Comparison of ENCODE assay signal across 27 cellular contexts in the genomic region with DNA sequence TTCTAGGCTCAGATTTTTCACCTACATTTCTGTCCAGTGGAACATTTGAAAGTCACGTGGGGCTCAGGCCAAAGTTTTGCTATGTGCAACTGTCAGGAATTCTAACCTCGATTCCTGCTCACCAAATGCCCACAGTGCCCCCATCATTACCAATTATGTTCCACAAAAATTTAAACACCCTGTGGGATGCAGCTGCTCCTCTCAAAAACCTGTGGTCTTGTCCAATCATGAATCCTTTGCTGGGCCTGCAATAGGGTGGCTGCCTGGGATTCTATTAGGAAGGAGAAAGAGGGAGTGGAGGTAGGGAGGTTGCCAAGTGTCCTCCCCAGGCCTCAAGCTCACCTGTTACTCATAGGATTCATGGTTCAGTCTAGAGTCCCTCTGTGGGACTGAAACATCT.
"Had no signal": no experiment of that assay in that cellular context is flagged by ENCODE, and none has a peak within 500 bp of the region (broad histone marks: within the 10 kb centered on the region; RNA-seq: fewer than 3 reads in every experiment).

No MANE protein-coding gene starts in this region.

- H3K36me3 Mint-ChIP-seq: stimulated activated memory B cell treated with anti-CD40 and anti-IgM and Interleukin-4, amounts not matched to agents 10 μg/mL and 1 μg/mL and 100 μg/mL, for 72 hours had no signal

- H3K27ac Mint-ChIP-seq: naive thymus-derived CD8-positive, alpha-beta T cell; nephron; stimulated activated memory B cell treated with anti-CD40 and anti-IgM and Interleukin-4, amounts not matched to agents 10 μg/mL and 1 μg/mL and 100 μg/mL, for 72 hours; stimulated activated naive CD8-positive, alpha-beta T cell treated with anti-CD3 and anti-CD28 coated beads, Interleukin-15, amount 100 ng/mL, for 72 hours had no signal

- H3K4me3 Mint-ChIP-seq: naive thymus-derived CD8-positive, alpha-beta T cell; nephron; neural crest cell; stimulated activated memory B cell treated with anti-CD40 and anti-IgM and Interleukin-4, amounts not matched to agents 10 μg/mL and 1 μg/mL and 100 μg/mL, for 72 hours; stimulated activated naive CD8-positive, alpha-beta T cell treated with anti-CD3 and anti-CD28 coated beads, Interleukin-15, amount 100 ng/mL, for 72 hours had no signal

- H3K9me3 ChIP-seq: left lung, lower lobe of right lung, pancreas, prostate gland, spleen, tibial nerve, upper lobe of left lung, vagina had no signal

- H3K27me3 ChIP-seq: pancreas, upper lobe of left lung, vagina had no signal

- ATAC-seq: left colon; left lung; lower lobe of right lung; naive thymus-derived CD8-positive, alpha-beta T cell; pancreas; right cardiac atrium; sciatic nerve; stimulated activated memory B cell treated with anti-CD40 and anti-IgM and Interleukin-4, amounts not matched to agents 10 μg/mL and 1 μg/mL and 100 μg/mL, for 72 hours; stimulated activated naive CD8-positive, alpha-beta T cell treated with anti-CD3 and anti-CD28 coated beads, Interleukin-15, amount 100 ng/mL, for 72 hours had no signal

- H3K27ac ChIP-seq: left lung, lower lobe of right lung, pancreas, prostate gland, spleen, tibial nerve, upper lobe of left lung, vagina had no signal

- FAIRE-seq: keratinocyte, pancreas, small intestine had no signal

- H3K27me3 Mint-ChIP-seq: stimulated activated memory B cell treated with anti-CD40 and anti-IgM and Interleukin-4, amounts not matched to agents 10 μg/mL and 1 μg/mL and 100 μg/mL, for 72 hours had no signal

- DNase-seq: hippocampal formation; left colon; left lung; lower lobe of right lung; mammary epithelial cell; naive thymus-derived CD8-positive, alpha-beta T cell; nucleus accumbens; pancreas; retina; right cardiac atrium; small intestine; spleen; stimulated activated CD4-positive, alpha-beta T cell treated with anti-CD3 and anti-CD28 coated beads, Interleukin-2, amount 100 ng/mL, for 48 hours; stimulated activated CD4-positive, alpha-beta T cell treated with anti-CD3 and anti-CD28 coated beads, Interleukin-4, amount 100 ng/mL, for 4 hours; stimulated activated CD8-positive, alpha-beta memory T cell treated with anti-CD3 and anti-CD28 coated beads, Interleukin-4, amount 100 ng/mL, for 48 hours; stimulated activated naive CD4-positive, alpha-beta T cell treated with Interleukin-2 at 50 U/mL for 16 hours; stimulated activated naive CD8-positive, alpha-beta T cell treated with anti-CD3 and anti-CD28 coated beads, Interleukin-15, amount 100 ng/mL, for 72 hours; substantia nigra; upper lobe of left lung had no signal

- H3K9me3 Mint-ChIP-seq: naive thymus-derived CD8-positive, alpha-beta T cell; nephron; neural crest cell; stimulated activated memory B cell treated with anti-CD40 and anti-IgM and Interleukin-4, amounts not matched to agents 10 μg/mL and 1 μg/mL and 100 μg/mL, for 72 hours; stimulated activated naive CD8-positive, alpha-beta T cell treated with anti-CD3 and anti-CD28 coated beads, Interleukin-15, amount 100 ng/mL, for 72 hours had no signal

- H3K36me3 ChIP-seq: left lung, lower lobe of right lung, pancreas, prostate gland, spleen, tibial nerve, upper lobe of left lung, vagina had no signal

- H3K4me1 ChIP-seq: prostate gland had no signal

- H3K4me3 ChIP-seq: left lung, lower lobe of right lung, pancreas, prostate gland, spleen, tibial nerve, upper lobe of left lung, vagina had no signal
